In the genomic region with DNA sequence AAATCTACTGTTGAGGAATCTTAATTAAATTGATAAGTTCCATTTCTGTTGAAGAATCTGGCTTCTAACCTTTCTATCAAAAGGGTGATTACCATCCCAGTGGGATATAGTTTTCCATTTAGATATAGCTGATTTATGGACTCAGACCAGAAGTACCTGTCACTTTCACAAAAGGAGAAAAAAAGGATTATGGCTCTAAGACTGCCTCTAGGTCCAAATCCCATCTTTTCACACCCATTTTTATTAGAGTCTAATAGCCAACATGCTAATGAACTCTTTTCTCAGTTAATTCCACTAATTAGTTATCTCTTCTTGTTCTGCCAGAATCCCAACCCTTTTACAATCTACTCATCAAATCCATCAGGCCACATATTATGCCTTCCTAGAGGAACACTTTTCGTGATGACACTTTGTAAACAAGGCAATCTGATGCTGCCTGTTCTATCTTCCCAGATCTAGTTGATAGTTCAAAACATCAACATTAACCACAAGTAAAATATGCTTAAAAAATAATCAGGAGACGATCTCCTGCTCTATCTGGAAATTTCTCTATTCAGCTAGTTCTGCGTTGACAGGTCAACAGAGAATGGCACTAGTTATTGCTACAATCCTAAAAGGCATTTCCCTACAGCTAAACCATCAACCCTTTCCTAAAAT, we compare ENCODE assay signal across 9 cellular contexts. TPM values are rescaled to one million over a fixed set of nuclear protein-coding genes. Genes with fewer than 3 reads are reported as not detected.
A peak's percentile ranks its signal among the peaks of the same experiment; 100 is the strongest.
DNase-seq lines count a peak whose midpoint lies in the region; ATAC-seq and TF ChIP-seq lines count a peak whose summit lies in the region.
"Had no signal": no experiment of that assay in that cellular context is flagged by ENCODE, and none has a peak within 500 bp of the region (broad histone marks: within the 10 kb centered on the region; RNA-seq: fewer than 3 reads in every experiment).

No MANE protein-coding gene starts in this region.

- no peaks in the 10 kb centered on the region for H3K9me3 ChIP-seq in GM23248 (ENCODE audit: low read depth)
- no peaks in the 10 kb centered on the region for H3K9me3 ChIP-seq in T-helper 17 cell (ENCODE audit: control insufficient read depth, low read length, poor library complexity, severe bottlenecking)
- H3K9me3 ChIP-seq in smooth muscle cell (replicated peaks; ENCODE audit: low read depth), result no peaks in the 10 kb centered on the region
- no peaks in the 10 kb centered on the region for H3K9me3 ChIP-seq in Karpas-422 (ENCODE audit: low read length)
- H3K9me3 ChIP-seq in aorta (ENCODE audit: control insufficient read depth, low read length), result no peaks in the 10 kb centered on the region

- H3K9me2 ChIP-seq in GM23248 (ENCODE audit: insufficient read depth), result no peaks in the 10 kb centered on the region
- H3K9me2 ChIP-seq in Karpas-422 (replicated peaks; ENCODE audit: insufficient read depth, low read length), result no peaks in the 10 kb centered on the region

- H3K36me3 ChIP-seq in GM23248 (ENCODE audit: low read depth) (no peaks in the 10 kb centered on the region), smooth muscle cell (ENCODE audit: low read depth) (no peaks in the 10 kb centered on the region), Karpas-422 (ENCODE audit: insufficient read depth, low read length) (no peaks in the 10 kb centered on the region), aorta (ENCODE audit: control insufficient read depth in 1 of 2, insufficient read depth in 2 of 2, low read length in 1 of 2) (no peaks in the 10 kb centered on the region)

- peaks cover 43% of the 10 kb centered on the region for H3K4me1 Mint-ChIP-seq in T-helper 17 cell

- peak overlapping the region; percentile 85 for H3K4me3 ChIP-seq in GM23248
- H3K4me3 ChIP-seq in fibroblast of villous mesenchyme (ENCODE audit: low read depth, low read length), result peak overlapping the region; percentile 93
- peak overlapping the region; percentile 84 for H3K4me3 ChIP-seq in smooth muscle cell
- H3K4me3 ChIP-seq in Karpas-422 (ENCODE audit: low read length), result no peak overlapping the region
- peak overlapping the region in 1 of 2 donors; percentile 85 for H3K4me3 ChIP-seq in aorta (ENCODE audit: low read length in 2 of 2)

- ATAC-seq in T-helper 17 cell, result no peak
- no peak for ATAC-seq in GM21723 (IDR thresholded peaks at IDR 0.05; ENCODE audit: unreplicated experiment)
- ATAC-seq in aorta (ENCODE audit: low FRiP score), result no peak

- H3K4me3 Mint-ChIP-seq in T-helper 17 cell, result peak overlapping the region; percentile 92

- H3F3A ChIP-seq in GM23248 (ENCODE audit: insufficient read depth), result peaks cover 14% of the 10 kb centered on the region
- peaks cover 2% of the 10 kb centered on the region for H3F3A ChIP-seq in smooth muscle cell (ENCODE audit: low read depth)

- no peaks in the 10 kb centered on the region for H3K36me3 Mint-ChIP-seq in T-helper 17 cell (ENCODE audit: low read depth)

- peak overlapping the region; percentile 91 for H3K9ac ChIP-seq in GM23248
- no peak overlapping the region for H3K9ac ChIP-seq in smooth muscle cell (ENCODE audit: low read depth)
- H3K9ac ChIP-seq in Karpas-422 (ENCODE audit: low read length), result no peak overlapping the region

- 49 to 57% methylated on average over 3 of the region's 3 CpGs for WGBS in GM23248 (ENCODE audit: low coverage in 1 of 2, low lambda C conversion rate in 2 of 2, missing lambda C conversion rate in 2 of 2), 2 experiments
- WGBS in smooth muscle cell (ENCODE audit: low lambda C conversion rate), result 80% methylated on average over 3 of the region's 3 CpGs
- WGBS in aorta, 2 donors, result 44 to 46% methylated on average over 3 of the region's 3 CpGs

- in situ Hi-C loops in GM23248 (cut with MboI), result no loop called here

- H4K20me1 ChIP-seq in GM23248 (ENCODE audit: insufficient read depth) (no peaks in the 10 kb centered on the region; the same call in 1 of the 2 replicates), smooth muscle cell (ENCODE audit: low read depth) (peaks cover 62% of the 10 kb centered on the region), Karpas-422 (ENCODE audit: insufficient read depth, low read depth, low read length) (peaks cover 13% of the 10 kb centered on the region; the same call in 1 of the 2 replicates)

- peak overlapping the region; percentile 87 for H3K4me2 ChIP-seq in GM23248 (ENCODE audit: unreplicated experiment)
- peak overlapping the region; percentile 94 for H3K4me2 ChIP-seq in smooth muscle cell
- no peak overlapping the region for H3K4me2 ChIP-seq in Karpas-422 (ENCODE audit: low read depth, low read length, poor library complexity, severe bottlenecking)

- TF ChIP-seq CTCF in fibroblast of villous mesenchyme (IDR thresholded peaks at IDR 0.05; ENCODE audit: insufficient read depth, low read depth, low read length), result no peak
- no peak for TF ChIP-seq CTCF in smooth muscle cell (IDR thresholded peaks at IDR 0.05; ENCODE audit: borderline replicate concordance, insufficient read depth, poor library complexity, severe bottlenecking)

- DNase-seq in GM23248 (no peak), T-helper 17 cell (no peak), fibroblast of villous mesenchyme (ENCODE audit: low read depth) (no peak), smooth muscle cell (lab: John Stamatoyannopoulos, UW; ENCODE audit: unreplicated experiment) (no peak), GF-D8 (lab: John Stamatoyannopoulos, UW) (no peak), Karpas-422 (no peak), aorta (no peak)
- DNase-seq: activated CD4-positive, alpha-beta T cell treated with anti-CD3 and anti-CD28 coated beads for 1 hour had no signal

- H3K27me3 ChIP-seq in GM23248 (replicated peaks; ENCODE audit: insufficient read depth) (no peaks in the 10 kb centered on the region), smooth muscle cell (ENCODE audit: low read depth) (no peaks in the 10 kb centered on the region), Karpas-422 (ENCODE audit: low read length) (no peaks in the 10 kb centered on the region; the same call in 1 of the 2 replicates), aorta (ENCODE audit: control insufficient read depth in 1 of 2, insufficient read depth in 2 of 2, low read length in 1 of 2) (no peaks in the 10 kb centered on the region)

- H2AFZ ChIP-seq in GM23248 (no peak overlapping the region), smooth muscle cell (ENCODE audit: low read depth) (no peak overlapping the region), Karpas-422 (ENCODE audit: low read length) (no peak overlapping the region)

- intact Hi-C loops in aorta (cut with DNase I), result loop anchor here in 1 of 2 donors (5.0 to 10.0 kb wide), 4 partner anchors 34 to 133 kb away; a partner anchor contains a TSS

- no peaks in the 10 kb centered on the region for H3K27me3 Mint-ChIP-seq in T-helper 17 cell

- peak overlapping the region; percentile 92 for H3K27ac Mint-ChIP-seq in T-helper 17 cell

- no peak overlapping the region for H3K27ac ChIP-seq in GM23248
- no peak overlapping the region for H3K27ac ChIP-seq in smooth muscle cell (ENCODE audit: low read depth)
- no peak overlapping the region for H3K27ac ChIP-seq in Karpas-422 (ENCODE audit: low read length)
- H3K27ac ChIP-seq in aorta (ENCODE audit: low read depth in 1 of 2, low read length in 2 of 2), result no peak overlapping the region

- H3K79me2 ChIP-seq in GM23248 (ENCODE audit: insufficient read depth) (peaks cover 78% of the 10 kb centered on the region), smooth muscle cell (ENCODE audit: low read depth) (peaks cover 74% of the 10 kb centered on the region), Karpas-422 (ENCODE audit: low read length) (no peaks in the 10 kb centered on the region)

- H3K4me1 ChIP-seq in GM23248 (ENCODE audit: insufficient read depth) (peaks cover 25% of the 10 kb centered on the region), smooth muscle cell (ENCODE audit: low read depth) (peaks cover 14% of the 10 kb centered on the region), Karpas-422 (ENCODE audit: low read length) (peaks cover 18% of the 10 kb centered on the region), aorta (ENCODE audit: control insufficient read depth in 1 of 2, insufficient read depth in 2 of 2, low read length in 2 of 2) (peaks cover 0 to 17% of the 10 kb centered on the region in 2 donors)

RNA-seq across cellular contexts. Expression of a gene that starts 2.2 kb away (rescaled TPM):
- total RNA-seq in GM23248 (2014; rRNA removed; shearing (Covaris generic)), result 15.9 and 16.9 TPM in 2 replicates
- polyA plus RNA-seq in GM23248 (2016; fragmentation: Nextera tagmentation; extraction: Ambion mirVana), result 4.2 and 4.5 TPM in 2 replicates
- total RNA-seq in T-helper 17 cell, result 10 to 100 TPM; 17.3 to 19.0 TPM
- 19.6 and 33.7 TPM in 2 replicates for total RNA-seq in fibroblast of villous mesenchyme
- 25.6 and 26.0 TPM in 2 replicates for total RNA-seq in smooth muscle cell
- 8.2 and 12.0 TPM in 2 replicates for polyA plus RNA-seq in smooth muscle cell
- 2.6 and 3.7 TPM in 2 replicates for total RNA-seq in Karpas-422 (2014; rRNA removed; shearing (Covaris generic); ENCODE audit: low replicate concordance)
- 10 to 100 TPM; 35.9 to 38.3 TPM for total RNA-seq in aorta
- polyA plus RNA-seq in aorta, result 1 to 10 TPM; 8.3 to 8.8 TPM
